ENCODE assay signal across 22 cellular contexts in genomic region chr22:24582111-24582814, GRCh38. TPM values are rescaled to one million over a fixed set of nuclear protein-coding genes. Genes with fewer than 3 reads are reported as not detected.
A peak's percentile ranks its signal among the peaks of the same experiment; 100 is the strongest.
DNase-seq lines count a peak whose midpoint lies in the region; ATAC-seq and TF ChIP-seq lines count a peak whose summit lies in the region.
"Had no signal": no experiment of that assay in that cellular context is flagged by ENCODE, and none has a peak within 500 bp of the region (broad histone marks: within the 10 kb centered on the region; RNA-seq: fewer than 3 reads in every experiment).

No MANE protein-coding gene starts in this region.

- H3K27me3 Mint-ChIP-seq in activated CD8-positive, alpha-beta T cell treated with anti-CD3 and anti-CD28 coated beads, Interleukin-2, amount 10 ng/mL, durations not matched to agents 7 days and 5 days (ENCODE audit: low read depth) = no peaks in the 10 kb centered on the region
- H3K27me3 Mint-ChIP-seq: CD4-positive, alpha-beta memory T cell had no signal

- intact Hi-C loops in Right ventricle myocardium superior (cut with DNase I) (no loop called here), left ventricle myocardium inferior (cut with micrococcal nuclease) (no loop called here), sigmoid colon (cut with DNase I) (no loop called here)

- H3K9me3 Mint-ChIP-seq in activated CD8-positive, alpha-beta T cell treated with anti-CD3 and anti-CD28 coated beads, Interleukin-2, amount 10 ng/mL, durations not matched to agents 7 days and 5 days (ENCODE audit: insufficient read depth) = no peaks in the 10 kb centered on the region
- H3K9me3 Mint-ChIP-seq: GM23338 had no signal

- H3K27me3 ChIP-seq in left ventricle myocardium inferior (ENCODE audit: low read depth) (no peaks in the 10 kb centered on the region), sigmoid colon (no peaks in the 10 kb centered on the region)
- H3K27me3 ChIP-seq: BLaER1 treated with 17β-estradiol and CSF1 and Interleukin-3, amounts not matched to agents 10 nM and 100 nM; SJCRH30 had no signal

- POLR2A ChIA-PET in HEK293 (lab: Yijun Ruan, JAX) = no interaction called here
- POLR2A ChIA-PET in activated CD8-positive, alpha-beta T cell treated with anti-CD3 and anti-CD28 coated beads, Interleukin-2, amount 10 ng/mL, durations not matched to agents 7 days and 5 days (lab: Charles Lee) = no interaction called here

- H3K4me1 ChIP-seq in left ventricle myocardium inferior (peaks cover 22% of the 10 kb centered on the region), HEK293 (ENCODE audit: control insufficient read depth, insufficient read depth, low read length) (peaks cover 20% of the 10 kb centered on the region), sigmoid colon (peaks cover 0 to 43% (median 23%) of the 10 kb centered on the region in 4 donors)

- no peak for TF ChIP-seq POLR2A in sigmoid colon (IDR thresholded peaks at IDR 0.05)

- no peaks in the 10 kb centered on the region for H3K9me3 ChIP-seq in left ventricle myocardium inferior (replicated peaks)
- no peaks in the 10 kb centered on the region for H3K9me3 ChIP-seq in HEK293 (ENCODE audit: control insufficient read depth, insufficient read depth, low read depth, low read length)
- no peaks in the 10 kb centered on the region for H3K9me3 ChIP-seq in sigmoid colon
- H3K9me3 ChIP-seq: BLaER1 treated with 17β-estradiol and CSF1 and Interleukin-3, amounts not matched to agents 10 nM and 100 nM; Caco-2; SJCRH30 had no signal

- ATAC-seq in Right ventricle myocardium superior (ENCODE audit: poor library complexity) (no peak), esophagus mucosa (peak; percentile 33), GM18519 (IDR thresholded peaks at IDR 0.05; ENCODE audit: low FRiP score, unreplicated experiment) (no peak)
- no peak for ATAC-seq in activated CD8-positive, alpha-beta T cell treated with anti-CD3 and anti-CD28 coated beads, Interleukin-2, amount 10 ng/mL, durations not matched to agents 7 days and 5 days
- ATAC-seq: GM23338 had no signal

- H3K4me3 ChIP-seq in left ventricle myocardium inferior (no peak overlapping the region), HEK293 (ENCODE audit: low read depth, low read length) (no peak overlapping the region), sigmoid colon (no peak overlapping the region)
- H3K4me3 ChIP-seq: BLaER1 treated with 17β-estradiol and CSF1 and Interleukin-3, amounts not matched to agents 10 nM and 100 nM; GM23338; SJCRH30 had no signal

- H3K36me3 Mint-ChIP-seq in activated CD8-positive, alpha-beta T cell treated with anti-CD3 and anti-CD28 coated beads, Interleukin-2, amount 10 ng/mL, durations not matched to agents 7 days and 5 days (ENCODE audit: low read depth) = no peaks in the 10 kb centered on the region

- H3K36me3 ChIP-seq in left ventricle myocardium inferior = peaks cover 8% of the 10 kb centered on the region
- H3K36me3 ChIP-seq in HEK293 (ENCODE audit: control insufficient read depth in 2 of 2, insufficient read depth in 1 of 2, low read length in 2 of 2) = peaks cover 0 to 17% of the 10 kb centered on the region in 2 experiments; a peak in 2 of 3 replicates
- peaks cover 0 to 31% (median 3%) of the 10 kb centered on the region in 4 donors for H3K36me3 ChIP-seq in sigmoid colon

- TF ChIP-seq EP300 in sigmoid colon (IDR thresholded peaks at IDR 0.05) = no peak

- TF ChIP-seq CTCF in left ventricle myocardium inferior (IDR thresholded peaks at IDR 0.05; ENCODE audit: borderline replicate concordance) (no peak), HEK293 (tag by site-specific recombination; IDR thresholded peaks at IDR 0.05) (no peak), sigmoid colon (IDR thresholded peaks at IDR 0.05) (no peak)

- H3K27ac ChIP-seq in left ventricle myocardium inferior (replicated peaks) (no peak overlapping the region), HEK293 (ENCODE audit: extremely low read depth, low read depth, low read length) (no peak overlapping the region), sigmoid colon (peak overlapping the region in 1 of 4 donors; percentile 83)
- H3K27ac ChIP-seq: BLaER1 treated with 17β-estradiol and CSF1 and Interleukin-3, amounts not matched to agents 10 nM and 100 nM; SJCRH30 had no signal

- DNase-seq in Right ventricle myocardium superior (peak; percentile 75), left ventricle myocardium inferior (no peak), sigmoid colon (peak; percentile 65), DMS153 treated with DMSO at 0.1 percent for 48 hours (lab: John Stamatoyannopoulos, UW; ENCODE audit: unreplicated experiment) (no peak)
- no peak for DNase-seq in activated CD8-positive, alpha-beta T cell treated with anti-CD3 and anti-CD28 coated beads, Interleukin-2, amount 10 ng/mL, durations not matched to agents 7 days and 5 days
- DNase-seq: 8988T; Caco-2; CD4-positive, alpha-beta memory T cell; HCEC 1CT; KBM-7; MM.1S; NCI-H1048; NCI-H1417 treated with DMSO at 0.1 percent for 48 hours; NCI-H187; NCI-H446; NCI-H69; SJCRH30 had no signal

- peaks cover 8% of the 10 kb centered on the region for H3K4me1 Mint-ChIP-seq in activated CD8-positive, alpha-beta T cell treated with anti-CD3 and anti-CD28 coated beads, Interleukin-2, amount 10 ng/mL, durations not matched to agents 7 days and 5 days (ENCODE audit: low read depth)
- H3K4me1 Mint-ChIP-seq: CD4-positive, alpha-beta memory T cell; GM23338 had no signal

- WGBS in sigmoid colon, 2 donors = 92 to 94% methylated on average over 11 of the region's 11 CpGs

- no peak overlapping the region for H3K4me3 Mint-ChIP-seq in activated CD8-positive, alpha-beta T cell treated with anti-CD3 and anti-CD28 coated beads, Interleukin-2, amount 10 ng/mL, durations not matched to agents 7 days and 5 days
- H3K4me3 Mint-ChIP-seq: CD4-positive, alpha-beta memory T cell; GM23338 had no signal

- H3K27ac Mint-ChIP-seq in activated CD8-positive, alpha-beta T cell treated with anti-CD3 and anti-CD28 coated beads, Interleukin-2, amount 10 ng/mL, durations not matched to agents 7 days and 5 days = no peak overlapping the region
- H3K27ac Mint-ChIP-seq: GM23338 had no signal

- CTCF ChIA-PET in HEK293 (lab: Yijun Ruan, JAX) = no interaction called here
- CTCF ChIA-PET in activated CD8-positive, alpha-beta T cell treated with anti-CD3 and anti-CD28 coated beads, Interleukin-2, amount 10 ng/mL, durations not matched to agents 7 days and 5 days (lab: Charles Lee) = interaction anchor here (0.7 kb wide), 1 partner anchor 1686 kb away, joined by 3 read pairs; no protein-coding TSS in a partner anchor

TF ChIP-seq in HEK293, 187 proteins besides CTCF, POLR2A, EP300 and RAD21:
- TF ChIP-seq ZNF473 (tag by site-specific recombination; IDR thresholded peaks at IDR 0.05) (no peak), ZBTB17 (tag by site-specific recombination; IDR thresholded peaks at IDR 0.05) (0 out of 2 replicates have a peak, but pooled peaks have one; percentile 42)

RNA-seq across cellular contexts. Expression of gene LRRC75B, which starts 10.6 kb away (rescaled TPM):
- total RNA-seq in Right ventricle myocardium superior = 5.0 TPM
- total RNA-seq in left ventricle myocardium inferior = 5.6 TPM
- 5.0 TPM for total RNA-seq in esophagus mucosa
- total RNA-seq in sigmoid colon = 10 to 100 TPM; 11.1 to 18.6 (median 13.8) TPM
- 10 to 100 TPM in 1 of 3 donors, 1 to 10 TPM in 2; 2.5 to 14.4 (median 8.1) TPM for polyA plus RNA-seq in sigmoid colon
- 1 to 10 TPM in 1 of 2 experiments, under 1 TPM in 1; 0.91 to 1.3 TPM for total RNA-seq in activated CD8-positive, alpha-beta T cell treated with anti-CD3 and anti-CD28 coated beads, Interleukin-2, amount 10 ng/mL, durations not matched to agents 7 days and 5 days

RNA-seq across cellular contexts. Expression of gene GGT1, which starts 20.7 kb away (rescaled TPM):
- total RNA-seq in Right ventricle myocardium superior = 1.5 TPM
- 1.1 TPM for total RNA-seq in left ventricle myocardium inferior
- total RNA-seq in esophagus mucosa = 2.9 TPM
- total RNA-seq in sigmoid colon = 1 to 10 TPM; 2.9 to 5.4 (median 3.7) TPM
- 10 to 100 TPM; 12.6 to 33.1 (median 26.7) TPM for polyA plus RNA-seq in sigmoid colon
- 10 to 100 TPM; 20.0 to 23.6 TPM for total RNA-seq in activated CD8-positive, alpha-beta T cell treated with anti-CD3 and anti-CD28 coated beads, Interleukin-2, amount 10 ng/mL, durations not matched to agents 7 days and 5 days

RNA-seq across cellular contexts. Expression of gene SNRPD3, which starts 26.5 kb away (rescaled TPM):
- total RNA-seq in Right ventricle myocardium superior (63.1 TPM), left ventricle myocardium inferior (69.9 TPM), esophagus mucosa (72.7 TPM), sigmoid colon (100 to 1,000 TPM; 104 to 156 (median 133) TPM)
- 100 to 1,000 TPM; 111 to 159 (median 146) TPM for polyA plus RNA-seq in sigmoid colon
- total RNA-seq in activated CD8-positive, alpha-beta T cell treated with anti-CD3 and anti-CD28 coated beads, Interleukin-2, amount 10 ng/mL, durations not matched to agents 7 days and 5 days = 100 to 1,000 TPM; 136 to 144 TPM

RNA-seq across cellular contexts. Expression of gene GUCD1, which starts 27.3 kb away (rescaled TPM):
- 291 TPM for total RNA-seq in Right ventricle myocardium superior
- total RNA-seq in left ventricle myocardium inferior = 203 TPM
- total RNA-seq in esophagus mucosa = 50.1 TPM
- total RNA-seq in sigmoid colon = 10 to 100 TPM; 85.6 to 98.6 (median 89.4) TPM
- polyA plus RNA-seq in sigmoid colon = 100 to 1,000 TPM; 153 to 301 (median 160) TPM
- 100 to 1,000 TPM; 129 to 133 TPM for total RNA-seq in activated CD8-positive, alpha-beta T cell treated with anti-CD3 and anti-CD28 coated beads, Interleukin-2, amount 10 ng/mL, durations not matched to agents 7 days and 5 days

Comparison
In these comparisons a context has a peak if more than half of its experiments do, and no peak if none do; other contexts are left out.
1. DNase-seq: peak in Right ventricle myocardium superior (single experiment) and sigmoid colon (single experiment); none in left ventricle myocardium inferior (single experiment), DMS153 treated with DMSO at 0.1 percent for 48 hours (single experiment) and activated CD8-positive, alpha-beta T cell treated with anti-CD3 and anti-CD28 coated beads, Interleukin-2, amount 10 ng/mL, durations not matched to agents 7 days and 5 days (single experiment).